Comparison of ENCODE assay signal across 1 cellular context in genomic region chr1:3770047-3770765, GRCh38.
TF ChIP-seq lines count a peak whose summit lies in the region.

No MANE protein-coding gene starts in this region.

TF ChIP-seq in IMR-90, 13 proteins besides CTCF, POLR2A, EP300 and RAD21:
- TF ChIP-seq MAZ (IDR thresholded peaks at IDR 0.05; ENCODE audit: borderline replicate concordance, low read depth, low read length) (no peak), BHLHE40 (IDR thresholded peaks at IDR 0.05; ENCODE audit: low read depth, low read length) (no peak), MAFK (IDR thresholded peaks at IDR 0.05; ENCODE audit: low read depth, low read length) (no peak), SMC3 (IDR thresholded peaks at IDR 0.05; ENCODE audit: low read depth, low read length) (no peak), FOS (IDR thresholded peaks at IDR 0.05; ENCODE audit: low read depth, low read length) (no peak), CEBPB (IDR thresholded peaks at IDR 0.05; ENCODE audit: low read depth, low read length) (no peak), USF2 (IDR thresholded peaks at IDR 0.05; ENCODE audit: low read depth, low read length) (no peak)
TF ChIP-seq in IMR-90: peak in this region for 0.
